ENCODE assay signal across 8 cellular contexts in genomic region chr14:74257078-74257987, GRCh38. TPM values are rescaled to one million over a fixed set of nuclear protein-coding genes. Genes with fewer than 3 reads are reported as not detected.
DNase-seq lines count a peak whose midpoint lies in the region; ATAC-seq and TF ChIP-seq lines count a peak whose summit lies in the region.

No MANE protein-coding gene starts in this region.

- peak; percentile 92 for ATAC-seq in DND-41 (ENCODE audit: insufficient read depth, low read depth)
- peak; percentile 70 for ATAC-seq in HG02678 (IDR thresholded peaks at IDR 0.05; ENCODE audit: unreplicated experiment)
- ATAC-seq in GM21786 (IDR thresholded peaks at IDR 0.05; ENCODE audit: unreplicated experiment), result no peak

- H3K4me1 ChIP-seq in DND-41 (ENCODE audit: insufficient read depth, low read length), result peaks cover 15% of the 10 kb centered on the region
- H3K4me1 ChIP-seq in mucosa of rectum (ENCODE audit: control insufficient read depth in 2 of 2, insufficient read depth in 2 of 2, low read length in 2 of 2), result peaks cover 6 to 7% of the 10 kb centered on the region in 2 donors

- DNase-seq in DND-41 (peak; percentile 83), NCI-H460 (ENCODE audit: extremely low read depth, low read depth) (peak; percentile 26), endothelial cell (ENCODE audit: low spot score) (peak; percentile 70)
- peak; percentile 87 for DNase-seq in activated CD8-positive, alpha-beta memory T cell treated with anti-CD3 and anti-CD28 coated beads for 24 hours
- DNase-seq in stimulated activated CD8-positive, alpha-beta memory T cell treated with anti-CD3 and anti-CD28 coated beads, Interleukin-4, amount 100 ng/mL, for 4 hours (ENCODE audit: low read depth in 2 of 2, low spot score in 1 of 2), result peak; percentile 9 to 17

- no peaks in the 10 kb centered on the region for H3K9me3 Mint-ChIP-seq in endothelial cell (ENCODE audit: unreplicated experiment)

- H3K79me2 ChIP-seq in DND-41 (ENCODE audit: insufficient read depth, low read length), result no peaks in the 10 kb centered on the region

- H3K9me3 ChIP-seq in DND-41 (ENCODE audit: insufficient read depth, low read length, severe bottlenecking) (no peaks in the 10 kb centered on the region), mucosa of rectum (ENCODE audit: control insufficient read depth in 2 of 2, low read length in 2 of 2) (no peaks in the 10 kb centered on the region)

- no peaks in the 10 kb centered on the region for H3K4me1 Mint-ChIP-seq in endothelial cell (ENCODE audit: unreplicated experiment)

- TF ChIP-seq CTCF in DND-41 (IDR thresholded peaks at IDR 0.05; ENCODE audit: borderline replicate concordance, extremely low read depth, low read length, poor library complexity, severe bottlenecking) (peak; percentile 79), endothelial cell (IDR thresholded peaks at IDR 0.05; ENCODE audit: unreplicated experiment) (peak; percentile 99)

- H3K27me3 ChIP-seq in DND-41 (ENCODE audit: insufficient read depth, low read length, poor library complexity) (peaks cover 3% of the 10 kb centered on the region), mucosa of rectum (ENCODE audit: control insufficient read depth in 2 of 2, insufficient read depth in 2 of 2, low read length in 2 of 2) (peaks cover 10 to 11% of the 10 kb centered on the region in 2 donors)

- peak overlapping the region; percentile 34 to 59 for H3K4me3 ChIP-seq in DND-41 (ENCODE audit: low read depth in 1 of 2, low read length in 2 of 2)
- peak overlapping the region; percentile 55 to 70 for H3K4me3 ChIP-seq in mucosa of rectum (ENCODE audit: low read length in 2 of 2)

- H3K27ac ChIP-seq in DND-41 (ENCODE audit: low read length), result peak overlapping the region; percentile 0; the same call in 1 of the 2 replicates
- no peak overlapping the region for H3K27ac ChIP-seq in mucosa of rectum (ENCODE audit: low read depth in 2 of 2, low read length in 2 of 2)

- H4K20me1 ChIP-seq in DND-41 (ENCODE audit: insufficient read depth, low read length), result no peaks in the 10 kb centered on the region

- peak overlapping the region; percentile 67 for H3K27ac Mint-ChIP-seq in endothelial cell (ENCODE audit: unreplicated experiment)

- H3K36me3 ChIP-seq in DND-41 (ENCODE audit: insufficient read depth, low read length) (no peaks in the 10 kb centered on the region), mucosa of rectum (ENCODE audit: control insufficient read depth in 2 of 2, insufficient read depth in 2 of 2, low read length in 2 of 2) (no peaks in the 10 kb centered on the region)

- peak overlapping the region; percentile 95 for H2AFZ ChIP-seq in DND-41 (ENCODE audit: low read depth, low read length)

- H3K9ac ChIP-seq in DND-41 (ENCODE audit: low read depth, low read length), result peak overlapping the region; percentile 59
- H3K9ac ChIP-seq in mucosa of rectum (ENCODE audit: low read depth in 1 of 2, low read length in 2 of 2), result peak overlapping the region in 1 of 2 donors; percentile 21

- H3K27me3 Mint-ChIP-seq in endothelial cell (ENCODE audit: unreplicated experiment), result peaks cover 8% of the 10 kb centered on the region

- peaks cover 3% of the 10 kb centered on the region for H3K36me3 Mint-ChIP-seq in endothelial cell (ENCODE audit: low read depth, unreplicated experiment)

- peak overlapping the region; percentile 87 for H3K4me3 Mint-ChIP-seq in endothelial cell (ENCODE audit: unreplicated experiment)

- peak overlapping the region; percentile 71 for H3K4me2 ChIP-seq in DND-41 (ENCODE audit: insufficient read depth, low read length)

RNA-seq across cellular contexts. Expression of gene VSX2, which starts 18.1 kb away (rescaled TPM):
- total RNA-seq in NCI-H460 (2014; rRNA removed; shearing (Covaris generic)), result not detected in 2 replicates
- polyA plus RNA-seq in NCI-H460 (2014; cell fraction: nucleus; rRNA removed), result not detected in 2 replicates
- not detected for total RNA-seq in endothelial cell (ENCODE audit: unreplicated experiment)

RNA-seq across cellular contexts. Expression of gene ABCD4, which starts 45.4 kb away (rescaled TPM):
- total RNA-seq in NCI-H460 (2014; rRNA removed; shearing (Covaris generic)), result 24.7 and 26.2 TPM in 2 replicates
- 88.9 and 179 TPM in 2 replicates for polyA plus RNA-seq in NCI-H460 (2014; cell fraction: nucleus; rRNA removed)
- total RNA-seq in endothelial cell (ENCODE audit: unreplicated experiment), result 151 TPM

Comparison
In these comparisons a context has a peak if more than half of its experiments do, and no peak if none do; other contexts are left out.
1. DNase-seq: peak in every context shown above with its lines; median percentile 87 in activated CD8-positive, alpha-beta memory T cell treated with anti-CD3 and anti-CD28 coated beads for 24 hours; 83 in DND-41; 70 in endothelial cell; 26 in NCI-H460; 13 in stimulated activated CD8-positive, alpha-beta memory T cell treated with anti-CD3 and anti-CD28 coated beads, Interleukin-4, amount 100 ng/mL, for 4 hours.